10 cellular contexts compared by ENCODE assay signal in the genomic region with DNA sequence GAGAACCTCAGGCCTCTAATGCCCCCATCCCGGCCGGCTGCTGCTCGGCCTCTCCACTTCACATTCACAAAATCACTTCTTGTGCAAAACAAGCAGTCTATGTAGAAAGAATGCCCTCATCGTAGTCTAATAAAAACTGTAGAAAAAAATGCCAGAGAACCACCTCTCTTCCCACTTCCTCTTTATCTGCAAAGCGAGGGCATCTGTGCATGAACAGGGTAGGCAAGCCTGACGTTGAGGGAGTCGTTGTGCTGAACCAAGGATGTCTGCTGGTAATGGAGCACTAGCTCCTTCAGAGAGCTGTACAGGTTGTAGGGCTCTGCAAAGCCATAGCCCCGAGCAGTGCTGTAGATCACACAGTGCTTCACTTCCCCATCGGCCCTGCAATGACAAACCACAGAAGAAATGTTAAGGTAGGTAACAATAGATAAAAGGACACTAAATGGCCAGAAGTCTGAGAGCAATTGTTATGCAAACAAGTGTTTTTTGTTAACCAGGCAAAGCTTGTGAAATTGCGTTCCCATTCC.
DNase-seq lines count a peak whose midpoint lies in the region; ATAC-seq, FAIRE-seq and TF ChIP-seq lines count a peak whose summit lies in the region.
"Had no signal": no experiment of that assay in that cellular context is flagged by ENCODE, and none has a peak within 500 bp of the region (broad histone marks: within the 10 kb centered on the region; RNA-seq: fewer than 3 reads in every experiment).

No MANE protein-coding gene starts in this region.

- no peak overlapping the region for H3K27ac ChIP-seq in tibial nerve

- CTCF ChIA-PET in activated CD8-positive, alpha-beta T cell treated with anti-CD3 and anti-CD28 coated beads, Interleukin-2, amount 10 ng/mL, durations not matched to agents 7 days and 5 days (lab: Charles Lee) = no interaction called here

- no peaks in the 10 kb centered on the region for H3K9me3 ChIP-seq in tibial nerve

- TF ChIP-seq EP300 in tibial nerve (IDR thresholded peaks at IDR 0.05) = no peak

- no peak for TF ChIP-seq CTCF in D721Med (IDR thresholded peaks at IDR 0.05; ENCODE audit: insufficient read depth, missing control alignments)
- no peak for TF ChIP-seq CTCF in tibial nerve (IDR thresholded peaks at IDR 0.05)

- no peaks in the 10 kb centered on the region for H3K9me3 Mint-ChIP-seq in activated CD8-positive, alpha-beta T cell treated with anti-CD3 and anti-CD28 coated beads, Interleukin-2, amount 10 ng/mL, durations not matched to agents 7 days and 5 days (ENCODE audit: insufficient read depth)

- no peak for TF ChIP-seq POLR2A in tibial nerve (IDR thresholded peaks at IDR 0.05)

- H3K36me3 Mint-ChIP-seq in activated CD8-positive, alpha-beta T cell treated with anti-CD3 and anti-CD28 coated beads, Interleukin-2, amount 10 ng/mL, durations not matched to agents 7 days and 5 days (ENCODE audit: low read depth) = no peaks in the 10 kb centered on the region

- DNase-seq in D721Med (ENCODE audit: insufficient read length, low spot score) (no peak), tibial nerve (ENCODE audit: low spot score in 2 of 2) (no peak), mucosa of gallbladder (ENCODE audit: low spot score) (no peak)
- no peak for DNase-seq in activated CD8-positive, alpha-beta T cell treated with anti-CD3 and anti-CD28 coated beads, Interleukin-2, amount 10 ng/mL, durations not matched to agents 7 days and 5 days
- DNase-seq: erythroblast had no signal

- H3K4me1 ChIP-seq in tibial nerve = no peaks in the 10 kb centered on the region

- no peaks in the 10 kb centered on the region for H3K36me3 ChIP-seq in tibial nerve

- H3K27ac Mint-ChIP-seq in activated CD8-positive, alpha-beta T cell treated with anti-CD3 and anti-CD28 coated beads, Interleukin-2, amount 10 ng/mL, durations not matched to agents 7 days and 5 days = no peak overlapping the region

- H3K27me3 Mint-ChIP-seq in activated CD8-positive, alpha-beta T cell treated with anti-CD3 and anti-CD28 coated beads, Interleukin-2, amount 10 ng/mL, durations not matched to agents 7 days and 5 days (ENCODE audit: low read depth) = peaks cover 3% of the 10 kb centered on the region

- H3K4me3 Mint-ChIP-seq in activated CD8-positive, alpha-beta T cell treated with anti-CD3 and anti-CD28 coated beads, Interleukin-2, amount 10 ng/mL, durations not matched to agents 7 days and 5 days = no peak overlapping the region

- 54 to 56% methylated on average over 10 of the region's 10 CpGs for WGBS in tibial nerve, 2 donors

- no peak for FAIRE-seq in D721Med (lab: Jason Lieb, UNC)
- FAIRE-seq: TTC549 had no signal

- H3K4me1 Mint-ChIP-seq in activated CD8-positive, alpha-beta T cell treated with anti-CD3 and anti-CD28 coated beads, Interleukin-2, amount 10 ng/mL, durations not matched to agents 7 days and 5 days (ENCODE audit: low read depth) = peaks cover 6% of the 10 kb centered on the region

- H3K4me3 ChIP-seq in tibial nerve = no peak overlapping the region

- POLR2A ChIA-PET in activated CD8-positive, alpha-beta T cell treated with anti-CD3 and anti-CD28 coated beads, Interleukin-2, amount 10 ng/mL, durations not matched to agents 7 days and 5 days (lab: Charles Lee) = no interaction called here

- ATAC-seq in GM18498 (IDR thresholded peaks at IDR 0.05; ENCODE audit: unreplicated experiment) = peak; percentile 81
- peak; percentile 89 for ATAC-seq in GM21576 (IDR thresholded peaks at IDR 0.05; ENCODE audit: unreplicated experiment)
- ATAC-seq in HG03575 (IDR thresholded peaks at IDR 0.05; ENCODE audit: extremely low read depth, insufficient number of reproducible peaks, low FRiP score, unreplicated experiment) = peak; percentile 65
- peak; percentile 70 for ATAC-seq in esophagus mucosa
- no peak for ATAC-seq in activated CD8-positive, alpha-beta T cell treated with anti-CD3 and anti-CD28 coated beads, Interleukin-2, amount 10 ng/mL, durations not matched to agents 7 days and 5 days

- no peaks in the 10 kb centered on the region for H3K27me3 ChIP-seq in tibial nerve
